In the genomic region with DNA sequence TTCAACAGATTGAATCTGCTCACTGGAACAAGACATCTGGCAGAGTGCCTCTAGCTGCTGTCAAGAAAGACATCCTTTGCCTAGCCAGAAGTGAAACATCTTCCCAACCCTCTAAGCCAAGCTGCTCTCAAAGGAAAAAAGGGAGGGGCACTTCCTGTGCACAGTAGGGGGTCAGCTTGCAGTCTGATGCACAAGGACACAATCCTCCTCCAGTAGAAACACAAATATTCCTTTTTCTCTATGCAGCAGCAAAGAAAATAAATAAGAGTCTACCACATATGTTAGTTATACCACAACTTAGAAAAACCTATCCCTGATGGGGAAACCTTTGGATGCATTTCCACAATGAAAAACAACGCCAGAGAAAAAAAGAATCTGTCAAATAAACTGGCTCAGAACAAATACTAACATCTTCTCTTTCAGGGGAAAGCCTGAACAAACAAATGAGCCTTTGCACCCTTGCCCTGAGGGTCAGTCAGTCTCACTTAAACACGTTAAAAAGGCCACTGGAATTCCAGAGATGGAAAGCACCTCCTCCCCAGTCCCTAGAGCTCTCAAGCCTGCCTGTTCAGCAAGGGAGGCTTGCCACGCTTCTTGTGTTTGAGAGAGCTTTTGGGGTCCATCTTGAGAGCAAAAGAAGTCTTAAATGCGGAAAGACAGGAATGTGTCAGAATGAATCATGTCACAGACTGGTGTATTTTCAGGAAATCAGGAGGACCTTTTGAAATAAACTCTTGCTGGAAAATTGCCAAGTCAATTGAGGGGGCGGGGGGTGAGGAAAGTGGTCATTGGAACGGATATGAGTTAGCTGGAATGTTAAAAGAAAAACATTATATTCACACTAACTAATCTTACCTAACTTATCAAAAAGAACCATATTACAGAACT, we compare ENCODE assay signal across 1 cellular context.
TF ChIP-seq lines count a peak whose summit lies in the region.

No MANE protein-coding gene starts in this region.

TF ChIP-seq in HepG2, 621 proteins besides CTCF, POLR2A, EP300 and RAD21 (continued from another document):
- TF ChIP-seq HNF1A (IDR thresholded peaks at IDR 0.05; ENCODE audit: low read depth) (no peak), HNF1A (CRISPR knock-in tag; IDR thresholded peaks at IDR 0.05; ENCODE audit: borderline replicate concordance) (peak; percentile 52; the same call in 1 of the 2 replicates), TBX2 (CRISPR knock-in tag; IDR thresholded peaks at IDR 0.05; ENCODE audit: borderline replicate concordance) (peak; percentile 68; the same call in 1 of the 2 replicates), TSC22D2 (CRISPR knock-in tag; IDR thresholded peaks at IDR 0.05; ENCODE audit: borderline replicate concordance) (no peak), ZNF674 (CRISPR knock-in tag; IDR thresholded peaks at IDR 0.05; ENCODE audit: low read depth) (no peak), CAMTA2 (CRISPR knock-in tag; IDR thresholded peaks at IDR 0.05; ENCODE audit: borderline replicate concordance) (no peak), ZBTB40 (IDR thresholded peaks at IDR 0.05) (no peak), ZBTB40 (CRISPR knock-in tag; IDR thresholded peaks at IDR 0.05) (no peak)
